8 cellular contexts compared by ENCODE assay signal in genomic region chr3:16550676-16551341, GRCh38. TPM values are rescaled to one million over a fixed set of nuclear protein-coding genes. Genes with fewer than 3 reads are reported as not detected.
A peak's percentile ranks its signal among the peaks of the same experiment; 100 is the strongest.
DNase-seq lines count a peak whose midpoint lies in the region; ATAC-seq lines count a peak whose summit lies in the region.

No MANE protein-coding gene starts in this region.

- H3K4me2 ChIP-seq in BLaER1 treated with 17β-estradiol and CSF1 and Interleukin-3, amounts not matched to agents 10 nM and 100 nM, result peak overlapping the region in 2 of 11 experiments; percentile 26 to 41; a peak in 3 of 22 replicates
- peak overlapping the region; percentile 70 for H3K4me2 ChIP-seq in mesenchymal stem cell (ENCODE audit: low read length, poor library complexity, severe bottlenecking)

- H4K20me1 ChIP-seq in BLaER1 treated with 17β-estradiol and CSF1 and Interleukin-3, amounts not matched to agents 10 nM and 100 nM, result no peaks in the 10 kb centered on the region

- no peaks in the 10 kb centered on the region for H3K36me3 ChIP-seq in BLaER1 treated with 17β-estradiol and CSF1 and Interleukin-3, amounts not matched to agents 10 nM and 100 nM
- no peaks in the 10 kb centered on the region for H3K36me3 ChIP-seq in mesenchymal stem cell (ENCODE audit: control insufficient read depth in 1 of 2, insufficient read depth in 2 of 2, low read depth in 1 of 2, low read length in 2 of 2)

- DNase-seq in NCI-H774 (lab: John Stamatoyannopoulos, UW) (peak; percentile 72), mesenchymal stem cell (peak; percentile 91)
- DNase-seq in activated CD4-positive, alpha-beta T cell treated with anti-CD3 and anti-CD28 coated beads, Interleukin-2, amount 50 U/mL, for 48 hours, result peak; percentile 69 to 80
- peak; percentile 65 for DNase-seq in effector CD8-positive, alpha-beta T cell (lab: John Stamatoyannopoulos, UW)
- peak; percentile 30 to 35 for DNase-seq in stimulated activated CD8-positive, alpha-beta memory T cell treated with anti-CD3 and anti-CD28 coated beads, Interleukin-2, amount 100 ng/mL, for 1 hour (ENCODE audit: low read depth in 2 of 2)

- no peak overlapping the region for H2BK15ac ChIP-seq in mesenchymal stem cell (ENCODE audit: low read depth, poor library complexity, severe bottlenecking)

- no peaks in the 10 kb centered on the region for H3K79me1 ChIP-seq in mesenchymal stem cell (replicated peaks; ENCODE audit: low read length, poor library complexity, severe bottlenecking)

- no peak overlapping the region for H3K4me3 ChIP-seq in BLaER1 treated with 17β-estradiol and CSF1 and Interleukin-3, amounts not matched to agents 10 nM and 100 nM
- H3K4me3 ChIP-seq in mesenchymal stem cell (ENCODE audit: insufficient read depth in 1 of 2, low read depth in 1 of 2, low read length in 2 of 2), result peak overlapping the region in 1 of 2 experiments; percentile 43

- peak overlapping the region in 1 of 11 experiments; percentile 32; a peak in 1 of 22 replicates for H3K9ac ChIP-seq in BLaER1 treated with 17β-estradiol and CSF1 and Interleukin-3, amounts not matched to agents 10 nM and 100 nM
- H3K9ac ChIP-seq in mesenchymal stem cell (ENCODE audit: low read length), result peak overlapping the region; percentile 71

- no peak overlapping the region for H2BK120ac ChIP-seq in mesenchymal stem cell (ENCODE audit: low read depth, low read length)

- no peak overlapping the region for H2BK5ac ChIP-seq in mesenchymal stem cell (ENCODE audit: low read depth, low read length, poor library complexity, severe bottlenecking)

- peak overlapping the region; percentile 38 to 70 for H2BK12ac ChIP-seq in mesenchymal stem cell (ENCODE audit: low read length in 2 of 2)

- peak overlapping the region in 6 of 11 experiments; percentile 26 to 59 (median 38); a peak in 8 of 22 replicates for H3K27ac ChIP-seq in BLaER1 treated with 17β-estradiol and CSF1 and Interleukin-3, amounts not matched to agents 10 nM and 100 nM
- no peak overlapping the region for H3K27ac ChIP-seq in mesenchymal stem cell (ENCODE audit: low read length, poor library complexity, severe bottlenecking)

- H3K14ac ChIP-seq in mesenchymal stem cell (ENCODE audit: low read length in 2 of 2), result no peak overlapping the region

- H3K23ac ChIP-seq in mesenchymal stem cell (ENCODE audit: low read length in 2 of 2), result no peak overlapping the region

- H3K4ac ChIP-seq in mesenchymal stem cell (ENCODE audit: low read depth in 1 of 2, low read length in 2 of 2), result peak overlapping the region in 1 of 2 experiments; percentile 77

- no peaks in the 10 kb centered on the region for H3K9me3 ChIP-seq in BLaER1 treated with 17β-estradiol and CSF1 and Interleukin-3, amounts not matched to agents 10 nM and 100 nM (replicated peaks in 1 of 11)
- no peaks in the 10 kb centered on the region for H3K9me3 ChIP-seq in mesenchymal stem cell (ENCODE audit: control insufficient read depth, low read length)

- 25% methylated on average over 4 of the region's 7 CpGs for WGBS in mesenchymal stem cell

- peaks cover 0 to 5% (median 0%) of the 10 kb centered on the region in 10 experiments; a peak in 4 of 20 replicates for H3K4me1 ChIP-seq in BLaER1 treated with 17β-estradiol and CSF1 and Interleukin-3, amounts not matched to agents 10 nM and 100 nM
- H3K4me1 ChIP-seq in mesenchymal stem cell (ENCODE audit: control insufficient read depth, insufficient read depth, low read depth, low read length), result peaks cover 2% of the 10 kb centered on the region

- ATAC-seq in GM19035 (IDR thresholded peaks at IDR 0.05; ENCODE audit: unreplicated experiment) (peak; percentile 86), HG03469 (IDR thresholded peaks at IDR 0.05; ENCODE audit: unreplicated experiment) (peak; percentile 95)

- peak overlapping the region; percentile 65 for H4K91ac ChIP-seq in mesenchymal stem cell (ENCODE audit: low read length)

- H3K18ac ChIP-seq in mesenchymal stem cell (ENCODE audit: low read depth in 1 of 2, low read length in 2 of 2), result peak overlapping the region; percentile 31 to 61

- H4K8ac ChIP-seq in mesenchymal stem cell (ENCODE audit: low read length), result peak overlapping the region; percentile 95

- H2AK5ac ChIP-seq in mesenchymal stem cell (ENCODE audit: low read length, severe bottlenecking), result no peak overlapping the region

- H3K27me3 ChIP-seq in BLaER1 treated with 17β-estradiol and CSF1 and Interleukin-3, amounts not matched to agents 10 nM and 100 nM, result no peaks in the 10 kb centered on the region
- H3K27me3 ChIP-seq in mesenchymal stem cell (ENCODE audit: control insufficient read depth in 1 of 2, insufficient read depth in 1 of 2, low read length in 2 of 2), result peaks cover 3 to 16% of the 10 kb centered on the region in 2 experiments

- H2AFZ ChIP-seq in mesenchymal stem cell (ENCODE audit: low read depth, low read length), result peak overlapping the region; percentile 79

RNA-seq across cellular contexts. Expression of gene RFTN1, which starts 37.3 kb away (rescaled TPM):
- polyA plus RNA-seq in mesenchymal stem cell (2013, experiment 1 of 2), result 256 TPM
- polyA plus RNA-seq in mesenchymal stem cell (2013, experiment 2 of 2), result 261 TPM

RNA-seq across cellular contexts. Expression of gene DAZL, which starts 54.4 kb away (rescaled TPM):
- 0.01 TPM for polyA plus RNA-seq in mesenchymal stem cell (2013, experiment 1 of 2)
- not detected for polyA plus RNA-seq in mesenchymal stem cell (2013, experiment 2 of 2)

Comparison
In these comparisons a context has a peak if more than half of its experiments do, and no peak if none do; other contexts are left out.
1. DNase-seq: peak in every context shown above with its lines; median percentile 91 in mesenchymal stem cell; 74 in activated CD4-positive, alpha-beta T cell treated with anti-CD3 and anti-CD28 coated beads, Interleukin-2, amount 50 U/mL, for 48 hours; 72 in NCI-H774; 65 in effector CD8-positive, alpha-beta T cell; 32 in stimulated activated CD8-positive, alpha-beta memory T cell treated with anti-CD3 and anti-CD28 coated beads, Interleukin-2, amount 100 ng/mL, for 1 hour.